ENCODE assay signal across 9 cellular contexts in the genomic region with DNA sequence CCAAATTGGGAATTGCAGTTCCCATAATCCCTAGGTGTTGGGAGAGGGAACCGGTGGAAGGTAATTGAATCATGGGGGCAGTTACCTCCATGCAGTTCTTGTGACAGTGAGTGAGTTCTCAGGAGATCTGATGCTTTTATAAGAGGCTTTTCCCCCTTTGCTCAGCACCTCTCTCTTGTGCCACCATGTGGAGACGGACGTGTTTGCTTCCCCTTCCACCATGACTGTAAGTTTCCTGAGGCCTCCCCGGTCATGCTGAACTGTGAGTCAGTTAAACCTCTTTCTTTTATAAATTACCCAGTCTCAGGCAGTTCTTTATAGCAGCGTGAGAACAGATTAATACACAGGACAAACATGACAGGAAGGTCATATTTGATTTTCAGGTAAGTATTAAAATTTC. TPM values are rescaled to one million over a fixed set of nuclear protein-coding genes. Genes with fewer than 3 reads are reported as not detected.
DNase-seq lines count a peak whose midpoint lies in the region; ATAC-seq and TF ChIP-seq lines count a peak whose summit lies in the region.
"Had no signal": no experiment of that assay in that cellular context is flagged by ENCODE, and none has a peak within 500 bp of the region (broad histone marks: within the 10 kb centered on the region; RNA-seq: fewer than 3 reads in every experiment).

No MANE protein-coding gene starts in this region.

- H3K27me3 ChIP-seq in GM06990 (replicated peaks; ENCODE audit: control insufficient read depth, insufficient read depth, low read length): no peaks in the 10 kb centered on the region
- H3K27me3 ChIP-seq in mesenchymal stem cell (ENCODE audit: control insufficient read depth in 1 of 2, insufficient read depth in 1 of 2, low read length in 2 of 2): no peaks in the 10 kb centered on the region
- no peaks in the 10 kb centered on the region for H3K27me3 ChIP-seq in stomach
- H3K27me3 ChIP-seq: suprapubic skin had no signal

- DNase-seq in GM06990 (ENCODE audit: extremely low read depth, insufficient read length) (no peak), LHCN-M2 (ENCODE audit: low read depth) (peak; percentile 31), mesenchymal stem cell (peak; percentile 28), stomach (no peak), NCI-H510A treated with DMSO at 0.1 percent for 48 hours (lab: John Stamatoyannopoulos, UW) (no peak), NCI-H1092 (lab: John Stamatoyannopoulos, UW) (no peak)
- peak; percentile 51 for DNase-seq in activated CD8-positive, alpha-beta T cell treated with anti-CD3 and anti-CD28 coated beads, Interleukin-2, amount 10 ng/mL, durations not matched to agents 7 days and 5 days
- DNase-seq in effector memory CD8-positive, alpha-beta T cell: no peak

- no peak overlapping the region for H2BK15ac ChIP-seq in mesenchymal stem cell (ENCODE audit: low read depth, poor library complexity, severe bottlenecking)

- peaks cover 39% of the 10 kb centered on the region for H3K4me1 Mint-ChIP-seq in activated CD8-positive, alpha-beta T cell treated with anti-CD3 and anti-CD28 coated beads, Interleukin-2, amount 10 ng/mL, durations not matched to agents 7 days and 5 days (ENCODE audit: low read depth)
- peaks cover 28 to 38% of the 10 kb centered on the region in 2 donors for H3K4me1 Mint-ChIP-seq in effector memory CD8-positive, alpha-beta T cell (ENCODE audit: low read depth in 2 of 2)

- no peaks in the 10 kb centered on the region for H3K9me3 Mint-ChIP-seq in activated CD8-positive, alpha-beta T cell treated with anti-CD3 and anti-CD28 coated beads, Interleukin-2, amount 10 ng/mL, durations not matched to agents 7 days and 5 days (ENCODE audit: insufficient read depth)
- H3K9me3 Mint-ChIP-seq in effector memory CD8-positive, alpha-beta T cell: no peaks in the 10 kb centered on the region

- POLR2A ChIA-PET in activated CD8-positive, alpha-beta T cell treated with anti-CD3 and anti-CD28 coated beads, Interleukin-2, amount 10 ng/mL, durations not matched to agents 7 days and 5 days (lab: Charles Lee): no interaction called here

- no peak overlapping the region for H4K91ac ChIP-seq in mesenchymal stem cell (ENCODE audit: low read length)

- no peak overlapping the region for H3K14ac ChIP-seq in mesenchymal stem cell (ENCODE audit: low read length in 2 of 2)

- no peak overlapping the region for H3K18ac ChIP-seq in mesenchymal stem cell (ENCODE audit: low read depth in 1 of 2, low read length in 2 of 2)

- no peak overlapping the region for H3K4me3 Mint-ChIP-seq in activated CD8-positive, alpha-beta T cell treated with anti-CD3 and anti-CD28 coated beads, Interleukin-2, amount 10 ng/mL, durations not matched to agents 7 days and 5 days
- no peak overlapping the region for H3K4me3 Mint-ChIP-seq in effector memory CD8-positive, alpha-beta T cell

- no peaks in the 10 kb centered on the region for H3K27me3 Mint-ChIP-seq in activated CD8-positive, alpha-beta T cell treated with anti-CD3 and anti-CD28 coated beads, Interleukin-2, amount 10 ng/mL, durations not matched to agents 7 days and 5 days (ENCODE audit: low read depth)
- no peaks in the 10 kb centered on the region for H3K27me3 Mint-ChIP-seq in effector memory CD8-positive, alpha-beta T cell

- H3K36me3 Mint-ChIP-seq in activated CD8-positive, alpha-beta T cell treated with anti-CD3 and anti-CD28 coated beads, Interleukin-2, amount 10 ng/mL, durations not matched to agents 7 days and 5 days (ENCODE audit: low read depth): no peaks in the 10 kb centered on the region
- H3K36me3 Mint-ChIP-seq in effector memory CD8-positive, alpha-beta T cell (ENCODE audit: insufficient read depth): peaks cover 12% of the 10 kb centered on the region

- H3K27ac Mint-ChIP-seq in activated CD8-positive, alpha-beta T cell treated with anti-CD3 and anti-CD28 coated beads, Interleukin-2, amount 10 ng/mL, durations not matched to agents 7 days and 5 days: no peak overlapping the region
- H3K27ac Mint-ChIP-seq in effector memory CD8-positive, alpha-beta T cell: no peak overlapping the region

- TF ChIP-seq EP300 in stomach (IDR thresholded peaks at IDR 0.05): no peak

- H3K4me1 ChIP-seq in mesenchymal stem cell (ENCODE audit: control insufficient read depth, insufficient read depth, low read depth, low read length): no peaks in the 10 kb centered on the region
- no peaks in the 10 kb centered on the region for H3K4me1 ChIP-seq in stomach

- no peak overlapping the region for H4K8ac ChIP-seq in mesenchymal stem cell (ENCODE audit: low read length)

- H2BK120ac ChIP-seq in mesenchymal stem cell (ENCODE audit: low read depth, low read length): no peak overlapping the region

- H3K4me3 ChIP-seq in GM06990 (replicated peaks; ENCODE audit: low read depth, low read length): no peak overlapping the region
- H3K4me3 ChIP-seq in mesenchymal stem cell (ENCODE audit: insufficient read depth in 1 of 2, low read depth in 1 of 2, low read length in 2 of 2): no peak overlapping the region
- H3K4me3 ChIP-seq in stomach: no peak overlapping the region
- H3K4me3 ChIP-seq: suprapubic skin had no signal

- H2BK5ac ChIP-seq in mesenchymal stem cell (ENCODE audit: low read depth, low read length, poor library complexity, severe bottlenecking): no peak overlapping the region

- H3K23ac ChIP-seq in mesenchymal stem cell (ENCODE audit: low read length in 2 of 2): no peak overlapping the region

- H3K27ac ChIP-seq in mesenchymal stem cell (ENCODE audit: low read length, poor library complexity, severe bottlenecking): no peak overlapping the region
- no peak overlapping the region for H3K27ac ChIP-seq in stomach
- H3K27ac ChIP-seq: suprapubic skin had no signal

- no peak overlapping the region for H2AFZ ChIP-seq in mesenchymal stem cell (ENCODE audit: low read depth, low read length)

- ATAC-seq in activated CD8-positive, alpha-beta T cell treated with anti-CD3 and anti-CD28 coated beads, Interleukin-2, amount 10 ng/mL, durations not matched to agents 7 days and 5 days: no peak
- no peak for ATAC-seq in effector memory CD8-positive, alpha-beta T cell (replicated peaks)

- H2BK12ac ChIP-seq in mesenchymal stem cell (ENCODE audit: low read length in 2 of 2): no peak overlapping the region

- H3K4ac ChIP-seq in mesenchymal stem cell (ENCODE audit: low read depth in 1 of 2, low read length in 2 of 2): no peak overlapping the region

- H3K36me3 ChIP-seq in GM06990 (ENCODE audit: control insufficient read depth, insufficient read depth, low read length) (no peaks in the 10 kb centered on the region), mesenchymal stem cell (ENCODE audit: control insufficient read depth in 1 of 2, insufficient read depth in 2 of 2, low read depth in 1 of 2, low read length in 2 of 2) (no peaks in the 10 kb centered on the region), stomach (no peaks in the 10 kb centered on the region)
- H3K36me3 ChIP-seq: suprapubic skin had no signal

- intact Hi-C loops in stomach (cut with DNase I; ENCODE audit: low total_unique reads): no loop called here

- H2AK5ac ChIP-seq in mesenchymal stem cell (ENCODE audit: low read length, severe bottlenecking): no peak overlapping the region

- H3K4me2 ChIP-seq in mesenchymal stem cell (ENCODE audit: low read length, poor library complexity, severe bottlenecking): no peak overlapping the region

- CTCF ChIA-PET in activated CD8-positive, alpha-beta T cell treated with anti-CD3 and anti-CD28 coated beads, Interleukin-2, amount 10 ng/mL, durations not matched to agents 7 days and 5 days (lab: Charles Lee): interaction anchor here (0.6 to 1.4 kb wide), 11 partner anchors 9 to 255 kb away, joined by 3 to 5 read pairs (median 3); no protein-coding TSS in a partner anchor

- no peak for TF ChIP-seq POLR2A in stomach (IDR thresholded peaks at IDR 0.05)

- 54% methylated on average over 4 of the region's 5 CpGs for WGBS in mesenchymal stem cell
- WGBS in stomach, 5 donors: 32 to 60% (median 51%) methylated on average over 5 of the region's 5 CpGs

- H3K9ac ChIP-seq in mesenchymal stem cell (ENCODE audit: low read length): no peak overlapping the region

- no peaks in the 10 kb centered on the region for H3K79me1 ChIP-seq in mesenchymal stem cell (replicated peaks; ENCODE audit: low read length, poor library complexity, severe bottlenecking)

- H3K9me3 ChIP-seq in mesenchymal stem cell (ENCODE audit: control insufficient read depth, low read length): no peaks in the 10 kb centered on the region
- H3K9me3 ChIP-seq in stomach: no peaks in the 10 kb centered on the region
- H3K9me3 ChIP-seq: suprapubic skin had no signal

- peak; percentile 61 for TF ChIP-seq CTCF in GM06990 (IDR thresholded peaks at IDR 0.05; ENCODE audit: insufficient read depth, low read length, poor library complexity, severe bottlenecking)
- TF ChIP-seq CTCF in stomach (IDR thresholded peaks at IDR 0.05): peak in 2 of 7 experiments; percentile 8 to 10

RNA-seq across cellular contexts. Expression of a gene that starts 25.3 kb away (rescaled TPM):
- total RNA-seq in LHCN-M2 (2014; rRNA removed) (7.4 and 8.6 TPM in 2 replicates), stomach (10 to 100 TPM; 24.5 to 52.1 (median 37.7) TPM)
- polyA plus RNA-seq in LHCN-M2 (2012): 2.4 TPM
- 10 to 100 TPM; 33.9 to 34.4 TPM for total RNA-seq in activated CD8-positive, alpha-beta T cell treated with anti-CD3 and anti-CD28 coated beads, Interleukin-2, amount 10 ng/mL, durations not matched to agents 7 days and 5 days
- polyA plus RNA-seq in mesenchymal stem cell (2013, experiment 1 of 2): 9.4 TPM
- 9.6 TPM for polyA plus RNA-seq in mesenchymal stem cell (2013, experiment 2 of 2)
- polyA plus RNA-seq in stomach: 10 to 100 TPM in 1 of 3 donors, 1 to 10 TPM in 2; 7.6 to 12.8 (median 8.3) TPM

Comparison
In these comparisons a context has a peak if more than half of its experiments do, and no peak if none do; other contexts are left out.
1. DNase-seq: peak in LHCN-M2 (single experiment), activated CD8-positive, alpha-beta T cell treated with anti-CD3 and anti-CD28 coated beads, Interleukin-2, amount 10 ng/mL, durations not matched to agents 7 days and 5 days (single experiment) and mesenchymal stem cell (single experiment); none in GM06990 (single experiment), stomach (single experiment), NCI-H510A treated with DMSO at 0.1 percent for 48 hours (single experiment), NCI-H1092 (single experiment) and effector memory CD8-positive, alpha-beta T cell (0 of 3).